14 cellular contexts compared by ENCODE assay signal in genomic region chrX:13126785-13127184, GRCh38.
DNase-seq lines count a peak whose midpoint lies in the region; ATAC-seq and TF ChIP-seq lines count a peak whose summit lies in the region.
"Had no signal": no experiment of that assay in that cellular context is flagged by ENCODE, and none has a peak within 500 bp of the region (broad histone marks: within the 10 kb centered on the region; RNA-seq: fewer than 3 reads in every experiment).

No MANE protein-coding gene starts in this region.

- peak overlapping the region in 1 of 2 donors; percentile 45 for H3K27ac ChIP-seq in right atrium auricular region
- H3K27ac ChIP-seq in ascending aorta, result peak overlapping the region; percentile 59 to 78
- peak overlapping the region; percentile 14 to 50 for H3K27ac ChIP-seq in uterus
- H3K27ac ChIP-seq in psoas muscle, result no peak overlapping the region

- H3K27me3 Mint-ChIP-seq in MCF 10A (ENCODE audit: insufficient read depth, unreplicated experiment), result peaks cover 22% of the 10 kb centered on the region

- no TSS peak for BruUV-seq in MCF 10A (replicated peaks; lab: Mats Ljungman, UMichigan)

- H3K27me3 ChIP-seq in right atrium auricular region, result no peaks in the 10 kb centered on the region
- H3K27me3 ChIP-seq in ascending aorta, result no peaks in the 10 kb centered on the region
- no peaks in the 10 kb centered on the region for H3K27me3 ChIP-seq in uterus
- H3K27me3 ChIP-seq in psoas muscle (ENCODE audit: insufficient read depth in 3 of 3, low read length in 2 of 3), result no peaks in the 10 kb centered on the region

- no peaks in the 10 kb centered on the region for H3K36me3 ChIP-seq in right atrium auricular region
- no peaks in the 10 kb centered on the region for H3K36me3 ChIP-seq in ascending aorta
- no peaks in the 10 kb centered on the region for H3K36me3 ChIP-seq in uterus
- H3K36me3 ChIP-seq in psoas muscle (ENCODE audit: insufficient read depth in 1 of 2, low read depth in 1 of 2), result no peaks in the 10 kb centered on the region

- ATAC-seq in Right ventricle myocardium inferior (peak; percentile 31), psoas muscle (no peak)
- ATAC-seq: stimulated activated effector memory CD8-positive, alpha-beta T cell treated with anti-CD3 and anti-CD28 coated beads, Interleukin-12 subunit alpha, Interleukin-12 subunit beta, amount 100 ng/mL, for 72 hours had no signal

- WGBS in psoas muscle, 3 donors, result 65 to 84% (median 84%) methylated on average over 4 of the region's 4 CpGs

- intact Hi-C loops in Right ventricle myocardium inferior (cut with DNase I) (no loop called here), ascending aorta (cut with DNase I) (no loop called here), uterus (cut with DNase I; ENCODE audit: low total_unique reads) (no loop called here), MCF 10A (cut with micrococcal nuclease) (no loop called here), psoas muscle (cut with DNase I) (no loop called here)

- DNase-seq in Right ventricle myocardium inferior (ENCODE audit: missing footprints) (no peak), right atrium auricular region (ENCODE audit: low spot score) (no peak), ascending aorta (ENCODE audit: low spot score in 2 of 2) (no peak), iris pigment epithelial cell (ENCODE audit: low read depth) (peak; percentile 47), uterus (no peak), MCF 10A (ENCODE audit: unreplicated experiment) (no peak), Ammon's horn (ENCODE audit: low spot score) (no peak), psoas muscle (no peak)
- DNase-seq: activated naive CD4-positive, alpha-beta T cell treated with anti-CD3 and anti-CD28 coated beads, Interleukin-2, amount 50 U/mL, for 16 hours; glutamatergic neuron; islet precursor cell; NCI-H1105 treated with DMSO at 0.1 percent for 48 hours; NCI-H446 had no signal

- no peaks in the 10 kb centered on the region for H3K4me1 Mint-ChIP-seq in MCF 10A (ENCODE audit: insufficient read depth, unreplicated experiment)

- no peak for TF ChIP-seq POLR2A in uterus (IDR thresholded peaks at IDR 0.05)

- H3K4me3 ChIP-seq in right atrium auricular region (no peak overlapping the region), ascending aorta (no peak overlapping the region), uterus (no peak overlapping the region), psoas muscle (no peak overlapping the region)

- no peaks in the 10 kb centered on the region for H3K36me3 Mint-ChIP-seq in MCF 10A (ENCODE audit: insufficient read depth, unreplicated experiment)
- H3K36me3 Mint-ChIP-seq: stimulated activated effector memory CD8-positive, alpha-beta T cell treated with anti-CD3 and anti-CD28 coated beads, Interleukin-12 subunit alpha, Interleukin-12 subunit beta, amount 100 ng/mL, for 72 hours had no signal

- H3K9me3 Mint-ChIP-seq in MCF 10A (ENCODE audit: unreplicated experiment), result no peaks in the 10 kb centered on the region
- H3K9me3 Mint-ChIP-seq: stimulated activated effector memory CD8-positive, alpha-beta T cell treated with anti-CD3 and anti-CD28 coated beads, Interleukin-12 subunit alpha, Interleukin-12 subunit beta, amount 100 ng/mL, for 72 hours had no signal

- H3K4me1 ChIP-seq in right atrium auricular region (no peaks in the 10 kb centered on the region), ascending aorta (peaks cover 5 to 6% of the 10 kb centered on the region in 2 donors), uterus (peaks cover 0 to 3% of the 10 kb centered on the region in 2 donors), psoas muscle (no peaks in the 10 kb centered on the region)

- H3K27ac Mint-ChIP-seq in MCF 10A (ENCODE audit: low read depth, unreplicated experiment), result no peak overlapping the region
- H3K27ac Mint-ChIP-seq: stimulated activated effector memory CD8-positive, alpha-beta T cell treated with anti-CD3 and anti-CD28 coated beads, Interleukin-12 subunit alpha, Interleukin-12 subunit beta, amount 100 ng/mL, for 72 hours had no signal

- H3K4me3 Mint-ChIP-seq in MCF 10A (ENCODE audit: unreplicated experiment), result no peak overlapping the region
- H3K4me3 Mint-ChIP-seq: stimulated activated effector memory CD8-positive, alpha-beta T cell treated with anti-CD3 and anti-CD28 coated beads, Interleukin-12 subunit alpha, Interleukin-12 subunit beta, amount 100 ng/mL, for 72 hours had no signal

- POLR2A ChIA-PET in MCF 10A (lab: Yijun Ruan, JAX), result interaction anchor here (0.6 kb wide), 1 partner anchor 301 kb away, joined by 3 read pairs; no protein-coding TSS in a partner anchor

- CTCF ChIA-PET in MCF 10A (lab: Yijun Ruan, JAX), result interaction anchor here (0.7 kb wide), 1 partner anchor 17 kb away, joined by 3 read pairs; no protein-coding TSS in a partner anchor

- TF ChIP-seq CTCF in right atrium auricular region (IDR thresholded peaks at IDR 0.05) (no peak), ascending aorta (IDR thresholded peaks at IDR 0.05) (no peak), uterus (IDR thresholded peaks at IDR 0.05) (no peak), MCF 10A (IDR thresholded peaks at IDR 0.05; ENCODE audit: unreplicated experiment) (no peak), psoas muscle (IDR thresholded peaks at IDR 0.05) (no peak)

- no peaks in the 10 kb centered on the region for H3K9me3 ChIP-seq in right atrium auricular region
- H3K9me3 ChIP-seq in ascending aorta, result no peaks in the 10 kb centered on the region
- no peaks in the 10 kb centered on the region for H3K9me3 ChIP-seq in uterus
- no peaks in the 10 kb centered on the region for H3K9me3 ChIP-seq in psoas muscle
